Comparison of ENCODE assay signal across 20 cellular contexts in genomic region chr2:113041871-113042270, GRCh38. TPM values are rescaled to one million over a fixed set of nuclear protein-coding genes. Genes with fewer than 3 reads are reported as not detected.
DNase-seq lines count a peak whose midpoint lies in the region; ATAC-seq and TF ChIP-seq lines count a peak whose summit lies in the region.
"Had no signal": no experiment of that assay in that cellular context is flagged by ENCODE, and none has a peak within 500 bp of the region (broad histone marks: within the 10 kb centered on the region; RNA-seq: fewer than 3 reads in every experiment).

No MANE protein-coding gene starts in this region.

- peak; percentile 42; the same call in 2 of the 3 replicates for TF ChIP-seq CTCF in GM12872 (IDR thresholded peaks at IDR 0.05; ENCODE audit: insufficient read depth, low read depth, low read length)
- TF ChIP-seq CTCF in LNCAP (IDR thresholded peaks at IDR 0.05) = peak; percentile 24; the same call in 1 of the 2 replicates
- TF ChIP-seq CTCF in neural crest cell (conservative IDR thresholded peaks at IDR 0.05) = no peak

- H3K27me3 Mint-ChIP-seq in neural crest cell (ENCODE audit: low read depth) = peaks cover 48% of the 10 kb centered on the region

- H3K27ac Mint-ChIP-seq in neural crest cell (ENCODE audit: unreplicated experiment) = peak overlapping the region; percentile 45
- H3K27ac Mint-ChIP-seq: activated naive CD4-positive, alpha-beta T cell treated with anti-CD3 and anti-CD28 coated beads, Interleukin-2, amount 50 U/mL, for 72 hours; T-helper 1 cell treated with Interleukin-12 subunit alpha and Interleukin-12 subunit beta and Interleukin-4 antibody, amounts not matched to agents 30 μg/mL and 1 μg/mL, for 36 hours had no signal

- no peaks in the 10 kb centered on the region for H3K36me3 Mint-ChIP-seq in neural crest cell (ENCODE audit: low read depth)
- H3K36me3 Mint-ChIP-seq: activated naive CD4-positive, alpha-beta T cell treated with anti-CD3 and anti-CD28 coated beads, Interleukin-2, amount 50 U/mL, for 72 hours had no signal

- H3K4me3 ChIP-seq in HAP-1 = no peak overlapping the region
- H3K4me3 ChIP-seq: BLaER1 treated with 17β-estradiol and CSF1 and Interleukin-3, amounts not matched to agents 10 nM and 100 nM; suprapubic skin had no signal

- no peak for ATAC-seq in HG02571 (IDR thresholded peaks at IDR 0.05; ENCODE audit: unreplicated experiment)
- ATAC-seq: activated naive CD4-positive, alpha-beta T cell treated with anti-CD3 and anti-CD28 coated beads, Interleukin-2, amount 50 U/mL, for 72 hours had no signal

- DNase-seq in ecto neural progenitor cell (ENCODE audit: low spot score) (peak; percentile 17), neural crest cell (ENCODE audit: low read depth, low spot score) (no peak), NCI-H82 treated with DMSO at 0.1 percent for 48 hours (lab: John Stamatoyannopoulos, UW; ENCODE audit: unreplicated experiment) (no peak), SKM-1 (lab: John Stamatoyannopoulos, UW; ENCODE audit: unreplicated experiment) (no peak), HAP-1 (ENCODE audit: low spot score in 2 of 2) (no peak)
- DNase-seq: activated CD4-positive, alpha-beta T cell treated with anti-CD3 and anti-CD28 coated beads for 1 hour; IMR-90; kidney; NCI-H446 treated with DMSO at 0.1 percent for 48 hours; posterior cingulate gyrus; RPMI8226 had no signal

- H3K4me3 Mint-ChIP-seq in neural crest cell = no peak overlapping the region
- H3K4me3 Mint-ChIP-seq: T-helper 1 cell treated with Interleukin-12 subunit alpha and Interleukin-12 subunit beta and Interleukin-4 antibody, amounts not matched to agents 30 μg/mL and 1 μg/mL, for 36 hours had no signal

- H3K27me3 ChIP-seq in HAP-1 (ENCODE audit: low read depth) = peaks cover 2% of the 10 kb centered on the region; the same call in 1 of the 2 replicates
- H3K27me3 ChIP-seq: BLaER1 treated with 17β-estradiol and CSF1 and Interleukin-3, amounts not matched to agents 10 nM and 100 nM; suprapubic skin had no signal

- H3K9me3 Mint-ChIP-seq in neural crest cell = peaks cover 8% of the 10 kb centered on the region
- H3K9me3 Mint-ChIP-seq: activated naive CD4-positive, alpha-beta T cell treated with anti-CD3 and anti-CD28 coated beads, Interleukin-2, amount 50 U/mL, for 72 hours; T-helper 1 cell treated with Interleukin-12 subunit alpha and Interleukin-12 subunit beta and Interleukin-4 antibody, amounts not matched to agents 30 μg/mL and 1 μg/mL, for 36 hours had no signal

- no peaks in the 10 kb centered on the region for H3K9me3 ChIP-seq in HAP-1
- H3K9me3 ChIP-seq: BLaER1 treated with 17β-estradiol and CSF1 and Interleukin-3, amounts not matched to agents 10 nM and 100 nM; suprapubic skin had no signal

- H3K36me3 ChIP-seq in HAP-1 (replicated peaks) = no peaks in the 10 kb centered on the region
- H3K36me3 ChIP-seq: BLaER1 treated with 17β-estradiol and CSF1 and Interleukin-3, amounts not matched to agents 10 nM and 100 nM; suprapubic skin had no signal

- no peaks in the 10 kb centered on the region for H3K4me1 ChIP-seq in HAP-1
- H3K4me1 ChIP-seq: suprapubic skin had no signal

- no peaks in the 10 kb centered on the region for H3K4me1 Mint-ChIP-seq in neural crest cell

- in situ Hi-C loops in HAP-1 (cut with MboI; ENCODE audit: low sequenced_read_pairs) = no loop called here

RNA-seq across cellular contexts. Expression of gene IL36B, which starts 10.8 kb away (rescaled TPM):
- not detected in 2 replicates for total RNA-seq in neural crest cell
- total RNA-seq: activated naive CD4-positive, alpha-beta T cell treated with anti-CD3 and anti-CD28 coated beads, Interleukin-2, amount 50 U/mL, for 72 hours; cardiac septum; glomerular endothelial cell; IMR-90; kidney had no signal

RNA-seq across cellular contexts. Expression of gene IL36RN, which starts 17.1 kb away (rescaled TPM):
- not detected in 2 replicates for total RNA-seq in neural crest cell
- total RNA-seq: activated naive CD4-positive, alpha-beta T cell treated with anti-CD3 and anti-CD28 coated beads, Interleukin-2, amount 50 U/mL, for 72 hours; cardiac septum; glomerular endothelial cell; IMR-90; kidney had no signal

RNA-seq across cellular contexts. Expression of gene IL1F10, which starts 25.9 kb away (rescaled TPM):
- total RNA-seq in neural crest cell = not detected in 2 replicates
- total RNA-seq: activated naive CD4-positive, alpha-beta T cell treated with anti-CD3 and anti-CD28 coated beads, Interleukin-2, amount 50 U/mL, for 72 hours; cardiac septum; glomerular endothelial cell; IMR-90; kidney had no signal

RNA-seq across cellular contexts. Expression of gene IL36A, which starts 36.6 kb away (rescaled TPM):
- total RNA-seq in neural crest cell = not detected in 2 replicates
- total RNA-seq: activated naive CD4-positive, alpha-beta T cell treated with anti-CD3 and anti-CD28 coated beads, Interleukin-2, amount 50 U/mL, for 72 hours; cardiac septum; glomerular endothelial cell; IMR-90; kidney; suprapubic skin had no signal
